1 cellular context compared by ENCODE assay signal in the genomic region with DNA sequence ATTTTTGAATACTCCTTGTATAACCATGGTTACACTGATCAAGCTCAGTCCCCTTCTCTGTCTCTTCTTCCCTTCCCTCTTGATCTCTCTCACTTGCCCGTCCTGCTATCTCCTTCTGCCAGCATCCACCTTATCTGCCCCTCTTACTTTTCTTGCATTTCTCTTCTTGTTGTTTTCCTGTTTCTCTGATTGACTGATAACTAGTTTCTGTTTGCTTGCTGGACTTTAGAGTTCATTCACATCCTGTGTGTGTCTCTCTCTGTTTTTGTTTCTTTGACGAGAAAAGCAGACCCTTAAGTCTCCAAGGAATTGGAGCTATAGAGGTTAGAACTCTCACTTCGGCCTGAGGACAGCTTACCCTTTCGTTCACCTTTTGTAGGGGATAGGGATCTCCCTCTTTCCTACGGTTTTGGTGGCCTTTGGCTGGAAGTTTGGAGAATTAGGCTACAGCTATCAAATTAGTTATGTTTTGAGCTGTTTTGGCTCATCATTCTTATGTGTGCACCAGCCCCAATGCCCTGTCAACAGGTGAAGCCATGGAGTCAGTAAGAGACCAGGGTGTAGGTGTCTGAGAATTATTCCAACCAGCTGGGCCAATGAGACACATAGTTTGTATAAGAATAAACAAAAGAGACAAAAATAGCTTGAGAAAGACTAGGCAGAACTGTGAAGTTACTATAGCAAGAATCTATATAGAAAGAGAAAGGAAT.
TF ChIP-seq lines count a peak whose summit lies in the region.

No MANE protein-coding gene starts in this region.

TF ChIP-seq in WTC11, 78 proteins besides CTCF, POLR2A, EP300 and RAD21 (continued from another document):
- no peak for TF ChIP-seq JUN (CRISPR knock-in tag; IDR thresholded peaks at IDR 0.05)
- no peak for TF ChIP-seq HMGA2 (CRISPR knock-in tag; IDR thresholded peaks at IDR 0.05)
- TF ChIP-seq HMGXB4 (CRISPR knock-in tag; IDR thresholded peaks at IDR 0.05), result no peak
- no peak for TF ChIP-seq FOXJ3 (CRISPR knock-in tag; IDR thresholded peaks at IDR 0.05; ENCODE audit: borderline replicate concordance)
- TF ChIP-seq, protein P1, sequence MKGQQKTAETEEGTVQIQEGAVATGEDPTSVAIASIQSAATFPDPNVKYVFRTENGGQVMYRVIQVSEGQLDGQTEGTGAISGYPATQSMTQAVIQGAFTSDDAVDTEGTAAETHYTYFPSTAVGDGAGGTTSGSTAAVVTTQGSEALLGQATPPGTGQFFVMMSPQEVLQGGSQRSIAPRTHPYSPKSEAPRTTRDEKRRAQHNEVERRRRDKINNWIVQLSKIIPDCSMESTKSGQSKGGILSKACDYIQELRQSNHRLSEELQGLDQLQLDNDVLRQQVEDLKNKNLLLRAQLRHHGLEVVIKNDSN (CRISPR knock-in tag; IDR thresholded peaks at IDR 0.05), result no peak
- no peak for TF ChIP-seq ZNF532 (CRISPR knock-in tag; IDR thresholded peaks at IDR 0.05; ENCODE audit: borderline replicate concordance)
- TF ChIP-seq, protein P2, sequence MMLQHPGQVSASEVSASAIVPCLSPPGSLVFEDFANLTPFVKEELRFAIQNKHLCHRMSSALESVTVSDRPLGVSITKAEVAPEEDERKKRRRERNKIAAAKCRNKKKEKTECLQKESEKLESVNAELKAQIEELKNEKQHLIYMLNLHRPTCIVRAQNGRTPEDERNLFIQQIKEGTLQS (CRISPR knock-in tag; conservative IDR thresholded peaks at IDR 0.05), result no peak
- TF ChIP-seq KAT7 (CRISPR knock-in tag; IDR thresholded peaks at IDR 0.05; ENCODE audit: borderline replicate concordance), result no peak
